17 cellular contexts compared by ENCODE assay signal in genomic region chr3:149763565-149763964, GRCh38. TPM values are rescaled to one million over a fixed set of nuclear protein-coding genes. Genes with fewer than 3 reads are reported as not detected.
A peak's percentile ranks its signal among the peaks of the same experiment; 100 is the strongest.
DNase-seq lines count a peak whose midpoint lies in the region; ATAC-seq, FAIRE-seq and TF ChIP-seq lines count a peak whose summit lies in the region.
"Had no signal": no experiment of that assay in that cellular context is flagged by ENCODE, and none has a peak within 500 bp of the region (broad histone marks: within the 10 kb centered on the region; RNA-seq: fewer than 3 reads in every experiment).

No MANE protein-coding gene starts in this region.

- DNase-seq in M059J (ENCODE audit: low read depth) (peak; percentile 34), bronchial epithelial cell (ENCODE audit: low read depth) (peak; percentile 13), mucosa of descending colon (no peak), NCI-H446 treated with DMSO at 0.1 percent for 48 hours (lab: John Stamatoyannopoulos, UW) (no peak), Right ventricle myocardium inferior (ENCODE audit: missing footprints) (no peak), HT-29 (ENCODE audit: low spot score) (no peak)
- DNase-seq: Caco-2; CD8-positive, alpha-beta memory T cell; DND-41; GDM1 had no signal

- no peak for FAIRE-seq in bronchial epithelial cell (lab: Jason Lieb, UNC)
- FAIRE-seq: GM12892, H54, HepG2, HTR-8/SVneo had no signal

- H3K9me3 ChIP-seq in mucosa of descending colon, result no peaks in the 10 kb centered on the region
- H3K9me3 ChIP-seq: BLaER1, Caco-2 had no signal

- peak; percentile 79 for ATAC-seq in mucosa of descending colon
- ATAC-seq in Right ventricle myocardium inferior, result no peak
- no peak for ATAC-seq in HG02938 (IDR thresholded peaks at IDR 0.05; ENCODE audit: unreplicated experiment)
- ATAC-seq: HCT116, HepG2 had no signal

- no peak for TF ChIP-seq CTCF in bronchial epithelial cell (IDR thresholded peaks at IDR 0.05; ENCODE audit: insufficient read depth, low read length, severe bottlenecking)
- no peak for TF ChIP-seq CTCF in mucosa of descending colon (IDR thresholded peaks at IDR 0.05)

- no peaks in the 10 kb centered on the region for H3K4me1 ChIP-seq in mucosa of descending colon (ENCODE audit: low read depth)
- H3K4me1 ChIP-seq: BLaER1 had no signal

- intact Hi-C loops in mucosa of descending colon (cut with DNase I, micrococcal nuclease), result no loop called here
- intact Hi-C loops in Right ventricle myocardium inferior (cut with DNase I), result no loop called here

- H3K27me3 ChIP-seq in bronchial epithelial cell (ENCODE audit: control insufficient read depth, insufficient read depth, low read length), result no peaks in the 10 kb centered on the region
- H3K27me3 ChIP-seq: BLaER1 had no signal

- H3K4me3 ChIP-seq in bronchial epithelial cell (ENCODE audit: low read depth, low read length) (no peak overlapping the region), mucosa of descending colon (no peak overlapping the region)
- H3K4me3 ChIP-seq: BLaER1 had no signal

- H3K36me3 ChIP-seq in bronchial epithelial cell (ENCODE audit: control insufficient read depth, insufficient read depth, low read length) (no peaks in the 10 kb centered on the region), mucosa of descending colon (ENCODE audit: low read depth) (no peaks in the 10 kb centered on the region)
- H3K36me3 ChIP-seq: BLaER1 had no signal

RNA-seq across cellular contexts. Expression of gene COMMD2, which starts 11.3 kb away (rescaled TPM):
- total RNA-seq in M059J (2014; rRNA removed; shearing (Covaris generic)), result 31.3 and 64.5 TPM in 2 replicates
- 33.2 and 43.5 TPM in 2 replicates for total RNA-seq in bronchial epithelial cell
- total RNA-seq in mucosa of descending colon, result 10 to 100 TPM; 19.7 to 26.9 (median 25.4) TPM
- 18.0 TPM for total RNA-seq in Right ventricle myocardium inferior
- total RNA-seq in HT-29 (2014; rRNA removed; shearing (Covaris generic)), result 28.4 and 30.0 TPM in 2 replicates

RNA-seq across cellular contexts. Expression of gene ANKUB1, which starts 28.8 kb away (rescaled TPM):
- not detected in 2 replicates for total RNA-seq in M059J (2014; rRNA removed; shearing (Covaris generic))
- total RNA-seq in bronchial epithelial cell, result 0.26 and 2.1 TPM in 2 replicates
- not detected for total RNA-seq in mucosa of descending colon
- total RNA-seq in Right ventricle myocardium inferior, result not detected
- not detected in 2 replicates for total RNA-seq in HT-29 (2014; rRNA removed; shearing (Covaris generic))
- total RNA-seq: Caco-2; CD8-positive, alpha-beta memory T cell; HepG2 had no signal

RNA-seq across cellular contexts. Expression of gene RNF13, which starts 49.5 kb away (rescaled TPM):
- 37.3 and 38.2 TPM in 2 replicates for total RNA-seq in M059J (2014; rRNA removed; shearing (Covaris generic))
- total RNA-seq in bronchial epithelial cell (103 and 124 TPM in 2 replicates), mucosa of descending colon (10 to 100 TPM; 52.6 to 85.0 (median 64.9) TPM), Right ventricle myocardium inferior (45.5 TPM)
- 22.4 and 23.6 TPM in 2 replicates for total RNA-seq in HT-29 (2014; rRNA removed; shearing (Covaris generic))

Comparison
In these comparisons a context has a peak if more than half of its experiments do, and no peak if none do; other contexts are left out.
1. DNase-seq: peak in M059J (single experiment) and bronchial epithelial cell (single experiment); none in mucosa of descending colon (0 of 3), NCI-H446 treated with DMSO at 0.1 percent for 48 hours (single experiment), Right ventricle myocardium inferior (single experiment) and HT-29 (single experiment).